Comparison of ENCODE assay signal across 7 cellular contexts in the genomic region with DNA sequence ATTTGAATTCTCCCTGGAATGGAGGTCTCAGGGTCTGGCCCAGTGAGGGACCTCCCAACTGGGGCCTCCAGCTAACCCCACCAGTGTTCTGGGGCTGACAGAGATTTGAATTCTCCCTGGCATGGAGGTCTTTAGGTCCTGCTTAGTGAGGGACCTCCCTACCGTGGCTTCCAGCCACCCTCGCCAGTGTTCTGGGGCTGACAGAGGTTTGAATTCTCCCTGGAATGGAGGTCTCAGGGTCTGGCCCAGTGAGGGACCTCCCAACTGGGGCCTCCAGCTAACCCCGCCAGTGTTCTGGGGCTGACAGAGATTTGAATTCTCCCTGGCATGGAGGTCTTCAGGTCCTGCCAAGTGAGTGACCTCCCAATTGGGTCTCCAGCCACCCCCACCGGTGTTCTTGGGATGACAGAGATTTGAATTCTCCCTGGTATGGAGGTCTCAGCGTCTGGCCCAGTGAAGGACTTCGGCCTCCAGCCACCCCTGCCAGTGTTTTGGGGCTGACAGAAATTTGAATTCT.
DNase-seq lines count a peak whose midpoint lies in the region; ATAC-seq, FAIRE-seq and TF ChIP-seq lines count a peak whose summit lies in the region.
"Not testable (repeated sequence)": the region's sequence is repeated elsewhere in the genome, so short reads cannot be mapped to it uniquely, and the experiment has no call there.

No MANE protein-coding gene starts in this region.

- not testable (repeated sequence) for FAIRE-seq in RCC 7860 (lab: Jason Lieb, UNC)

- WGBS in heart left ventricle, 4 donors, result 92 to 96% (median 95%) methylated on average over 4 to 6 of the region's 6 CpGs
- 87 to 98% methylated on average over 6 of the region's 6 CpGs for WGBS in lower leg skin, 2 donors
- WGBS in trophoblast cell (ENCODE audit: extremely low coverage, insufficient coverage, insufficient read length), result no CpG with 5 or more reads among the region's 6 CpGs

- not testable (repeated sequence) for H3K27ac ChIP-seq in heart left ventricle; trophoblast cell (ENCODE audit: low read depth, low read length)

- not testable (repeated sequence) for TF ChIP-seq POLR2A in heart left ventricle (IDR thresholded peaks at IDR 0.05); lower leg skin (IDR thresholded peaks at IDR 0.05)

- H3K9me3 Mint-ChIP-seq in activated naive CD8-positive, alpha-beta T cell treated with anti-CD3 and anti-CD28 coated beads, Interleukin-2, amount 50 U/mL, for 24 hours, result not testable (repeated sequence)

- not testable (repeated sequence) for H3K4me3 Mint-ChIP-seq in activated naive CD8-positive, alpha-beta T cell treated with anti-CD3 and anti-CD28 coated beads, Interleukin-2, amount 50 U/mL, for 24 hours

- not testable (repeated sequence) for H3K18ac ChIP-seq in trophoblast cell (ENCODE audit: low read length)

- not testable (repeated sequence) for H3K4ac ChIP-seq in trophoblast cell (ENCODE audit: low read depth, low read length)

- H3K36me3 ChIP-seq in heart left ventricle; trophoblast cell (ENCODE audit: control insufficient read depth in 1 of 2, insufficient read depth in 2 of 2, low read length in 2 of 2): not testable (repeated sequence)

- not testable (repeated sequence) for H2BK120ac ChIP-seq in trophoblast cell (ENCODE audit: insufficient read depth, low read length, poor library complexity)

- not testable (repeated sequence) for H2AFZ ChIP-seq in trophoblast cell (ENCODE audit: insufficient read depth, low read length, poor library complexity)

- H2AK5ac ChIP-seq in trophoblast cell (ENCODE audit: low read length), result not testable (repeated sequence)

- not testable (repeated sequence) for H3K36me3 Mint-ChIP-seq in activated naive CD8-positive, alpha-beta T cell treated with anti-CD3 and anti-CD28 coated beads, Interleukin-2, amount 50 U/mL, for 24 hours (ENCODE audit: low read depth)

- DNase-seq in RCC 7860 (ENCODE audit: low spot score) (peak; percentile 1), heart left ventricle (peak in 4 of 5 donors; percentile 9 to 45 (median 14)), lower leg skin (ENCODE audit: low spot score in 2 of 2) (peak; percentile 13 to 37), trophoblast cell (peak; percentile 0)
- peak; percentile 56 for DNase-seq in activated CD8-positive, alpha-beta memory T cell treated with anti-CD3 and anti-CD28 coated beads for 24 hours
- peak; percentile 1 for DNase-seq in activated naive CD8-positive, alpha-beta T cell treated with anti-CD3 and anti-CD28 coated beads, Interleukin-2, amount 50 U/mL, for 24 hours
- DNase-seq in stimulated activated CD4-positive, alpha-beta T cell treated with anti-CD3 and anti-CD28 coated beads, Interleukin-4, amount 100 ng/mL, for 1 hour, result peak; percentile 0

- H3K4me1 ChIP-seq in heart left ventricle; trophoblast cell (ENCODE audit: control insufficient read depth in 1 of 2, insufficient read depth in 2 of 2, low read length in 2 of 2): not testable (repeated sequence)

- H4K91ac ChIP-seq in trophoblast cell (ENCODE audit: low read depth, low read length), result not testable (repeated sequence)

- H2BK5ac ChIP-seq in trophoblast cell (ENCODE audit: low read depth, low read length, poor library complexity), result not testable (repeated sequence)

- H3K27me3 Mint-ChIP-seq in activated naive CD8-positive, alpha-beta T cell treated with anti-CD3 and anti-CD28 coated beads, Interleukin-2, amount 50 U/mL, for 24 hours, result not testable (repeated sequence)

- intact Hi-C loops in heart left ventricle (cut with DNase I); lower leg skin (cut with DNase I; ENCODE audit: low total_unique reads): not testable (repeated sequence)

- H3K4me3 ChIP-seq in heart left ventricle; lower leg skin (ENCODE audit: low read depth, poor library complexity, severe bottlenecking): not testable (repeated sequence)
- H3K4me3 ChIP-seq in trophoblast cell (ENCODE audit: low read depth, low read length), result peak overlapping the region; percentile 40

- H3K27me3 ChIP-seq in heart left ventricle; trophoblast cell (ENCODE audit: insufficient read depth, low read length): not testable (repeated sequence)

- not testable (repeated sequence) for H3K27ac Mint-ChIP-seq in activated naive CD8-positive, alpha-beta T cell treated with anti-CD3 and anti-CD28 coated beads, Interleukin-2, amount 50 U/mL, for 24 hours

- not testable (repeated sequence) for H3K14ac ChIP-seq in trophoblast cell (ENCODE audit: low read length)

- not testable (repeated sequence) for H3K9ac ChIP-seq in trophoblast cell (ENCODE audit: low read length)

- TF ChIP-seq CTCF in heart left ventricle (IDR thresholded peaks at IDR 0.05); lower leg skin (IDR thresholded peaks at IDR 0.05): not testable (repeated sequence)

- not testable (repeated sequence) for H3K9me3 ChIP-seq in heart left ventricle; trophoblast cell (ENCODE audit: insufficient read depth, low read depth, low read length)

- H4K12ac ChIP-seq in trophoblast cell (ENCODE audit: low read depth, low read length), result not testable (repeated sequence)

- H3K4me2 ChIP-seq in trophoblast cell (ENCODE audit: low read length), result not testable (repeated sequence)

- not testable (repeated sequence) for H3K79me2 ChIP-seq in trophoblast cell (ENCODE audit: control insufficient read depth, insufficient read depth, low read length, poor library complexity)

- H3K4me1 Mint-ChIP-seq in activated naive CD8-positive, alpha-beta T cell treated with anti-CD3 and anti-CD28 coated beads, Interleukin-2, amount 50 U/mL, for 24 hours, result not testable (repeated sequence)

- H2BK12ac ChIP-seq in trophoblast cell (ENCODE audit: low read length), result not testable (repeated sequence)

- not testable (repeated sequence) for ATAC-seq in activated naive CD8-positive, alpha-beta T cell treated with anti-CD3 and anti-CD28 coated beads, Interleukin-2, amount 50 U/mL, for 24 hours; heart left ventricle

- not testable (repeated sequence) for H3K23ac ChIP-seq in trophoblast cell (ENCODE audit: low read length)

- H4K8ac ChIP-seq in trophoblast cell (ENCODE audit: low read depth, low read length), result not testable (repeated sequence)

- not testable (repeated sequence) for H3K79me1 ChIP-seq in trophoblast cell (ENCODE audit: low read length)

Comparison
In these comparisons a context has a peak if more than half of its experiments do, and no peak if none do; other contexts are left out.
1. DNase-seq: peak in every context shown above with its lines; median percentile 56 in activated CD8-positive, alpha-beta memory T cell treated with anti-CD3 and anti-CD28 coated beads for 24 hours; 25 in lower leg skin; 14 in heart left ventricle; 1 in RCC 7860; 1 in activated naive CD8-positive, alpha-beta T cell treated with anti-CD3 and anti-CD28 coated beads, Interleukin-2, amount 50 U/mL, for 24 hours; 0 in trophoblast cell; 0 in stimulated activated CD4-positive, alpha-beta T cell treated with anti-CD3 and anti-CD28 coated beads, Interleukin-4, amount 100 ng/mL, for 1 hour.